Comparison of ENCODE assay signal across 30 cellular contexts in genomic region chr7:74056096-74056915, GRCh38. TPM values are rescaled to one million over a fixed set of nuclear protein-coding genes. Genes with fewer than 3 reads are reported as not detected.
DNase-seq lines count a peak whose midpoint lies in the region; ATAC-seq and TF ChIP-seq lines count a peak whose summit lies in the region.
"Had no signal": no experiment of that assay in that cellular context is flagged by ENCODE, and none has a peak within 500 bp of the region (broad histone marks: within the 10 kb centered on the region; RNA-seq: fewer than 3 reads in every experiment).

No MANE protein-coding gene starts in this region.

- no peaks in the 10 kb centered on the region for H3K4me1 Mint-ChIP-seq in activated CD4-positive, alpha-beta T cell treated with anti-CD3 and anti-CD28 coated beads, Interleukin-2, amount 10 ng/mL, durations not matched to agents 7 days and 5 days

- H4K20me1 ChIP-seq in osteoblast (ENCODE audit: insufficient read depth, low read length): no peaks in the 10 kb centered on the region

- peaks cover 6% of the 10 kb centered on the region for H3K27me3 Mint-ChIP-seq in activated CD4-positive, alpha-beta T cell treated with anti-CD3 and anti-CD28 coated beads, Interleukin-2, amount 10 ng/mL, durations not matched to agents 7 days and 5 days

- no peaks in the 10 kb centered on the region for H3K4me1 ChIP-seq in right cardiac atrium (ENCODE audit: control insufficient read depth, insufficient read depth, low read length)
- H3K4me1 ChIP-seq in osteoblast (ENCODE audit: insufficient read depth, low read length): no peaks in the 10 kb centered on the region
- H3K4me1 ChIP-seq in esophagus squamous epithelium: peaks cover 0 to 46% (median 16%) of the 10 kb centered on the region in 3 donors
- H3K4me1 ChIP-seq: SJCRH30 had no signal

- H3K79me2 ChIP-seq in osteoblast (ENCODE audit: insufficient read depth, low read length): no peaks in the 10 kb centered on the region

- no peak overlapping the region for H3K27ac Mint-ChIP-seq in activated CD4-positive, alpha-beta T cell treated with anti-CD3 and anti-CD28 coated beads, Interleukin-2, amount 10 ng/mL, durations not matched to agents 7 days and 5 days

- no peak overlapping the region for H3K4me3 Mint-ChIP-seq in activated CD4-positive, alpha-beta T cell treated with anti-CD3 and anti-CD28 coated beads, Interleukin-2, amount 10 ng/mL, durations not matched to agents 7 days and 5 days

- H3K4me2 ChIP-seq in osteoblast (ENCODE audit: insufficient read depth, low read length): no peak overlapping the region
- H3K4me2 ChIP-seq: PC-9 had no signal

- H3K4me3 ChIP-seq in right cardiac atrium (ENCODE audit: low read length) (no peak overlapping the region), osteoblast (ENCODE audit: insufficient read depth, low read length) (no peak overlapping the region), esophagus squamous epithelium (no peak overlapping the region)
- H3K4me3 ChIP-seq: MG63, PC-9, SJCRH30 had no signal

- POLR2A ChIA-PET in activated CD4-positive, alpha-beta T cell treated with anti-CD3 and anti-CD28 coated beads, Interleukin-2, amount 10 ng/mL, durations not matched to agents 7 days and 5 days (lab: Charles Lee): no interaction called here

- H3K9me3 ChIP-seq in right cardiac atrium (ENCODE audit: control insufficient read depth, low read length) (no peaks in the 10 kb centered on the region), osteoblast (ENCODE audit: low read depth, low read length) (no peaks in the 10 kb centered on the region), esophagus squamous epithelium (no peaks in the 10 kb centered on the region)
- H3K9me3 ChIP-seq: MG63, SJCRH30 had no signal

- no peaks in the 10 kb centered on the region for H3K36me3 Mint-ChIP-seq in activated CD4-positive, alpha-beta T cell treated with anti-CD3 and anti-CD28 coated beads, Interleukin-2, amount 10 ng/mL, durations not matched to agents 7 days and 5 days (ENCODE audit: low read depth)

- H3K36me3 ChIP-seq in osteoblast (ENCODE audit: insufficient read depth, low read length) (no peaks in the 10 kb centered on the region), esophagus squamous epithelium (peaks cover 0 to 80% (median 5%) of the 10 kb centered on the region in 3 donors)
- H3K36me3 ChIP-seq: MG63 had no signal

- WGBS in right cardiac atrium: 83% methylated on average over 26 of the region's 26 CpGs
- WGBS in esophagus squamous epithelium, 2 donors: 76 to 88% methylated on average over 7 to 12 of the region's 26 CpGs

- TF ChIP-seq POLR2A in esophagus squamous epithelium (IDR thresholded peaks at IDR 0.05): no peak

- no peaks in the 10 kb centered on the region for H3K9me3 Mint-ChIP-seq in activated CD4-positive, alpha-beta T cell treated with anti-CD3 and anti-CD28 coated beads, Interleukin-2, amount 10 ng/mL, durations not matched to agents 7 days and 5 days

- TF ChIP-seq CTCF in osteoblast (IDR thresholded peaks at IDR 0.05; ENCODE audit: extremely low read depth, low read depth, low read length): no peak
- TF ChIP-seq CTCF in esophagus squamous epithelium (IDR thresholded peaks at IDR 0.05): no peak

- CTCF ChIA-PET in activated CD4-positive, alpha-beta T cell treated with anti-CD3 and anti-CD28 coated beads, Interleukin-2, amount 10 ng/mL, durations not matched to agents 7 days and 5 days (lab: Charles Lee): interaction anchor here (0.6 to 1.5 kb wide), 2 partner anchors 14 to 32 kb away, joined by 3 read pairs; no protein-coding TSS in a partner anchor

- H3K27me3 ChIP-seq in right cardiac atrium (ENCODE audit: control insufficient read depth, insufficient read depth): no peaks in the 10 kb centered on the region
- no peaks in the 10 kb centered on the region for H3K27me3 ChIP-seq in osteoblast (ENCODE audit: insufficient read depth, low read length)
- H3K27me3 ChIP-seq in esophagus squamous epithelium: no peaks in the 10 kb centered on the region
- H3K27me3 ChIP-seq: MG63, SJCRH30 had no signal

- no peak overlapping the region for H2AFZ ChIP-seq in osteoblast (ENCODE audit: low read length)
- H2AFZ ChIP-seq: PC-9 had no signal

- peak in 2 of 3 donors; percentile 18 to 55 for DNase-seq in right cardiac atrium
- no peak for DNase-seq in cardiac septum (ENCODE audit: low spot score)
- DNase-seq in epidermal melanocyte (ENCODE audit: insufficient read length, low spot score): peak; percentile 4
- DNase-seq in osteoblast (ENCODE audit: insufficient read length, low spot score, missing footprints): peak; percentile 83
- no peak for DNase-seq in OCI-M2 (lab: John Stamatoyannopoulos, UW; ENCODE audit: unreplicated experiment)
- DNase-seq in HPDE6-E6E7 (ENCODE audit: extremely low spot score): no peak
- no peak for DNase-seq in activated CD4-positive, alpha-beta T cell treated with anti-CD3 and anti-CD28 coated beads, Interleukin-2, amount 10 ng/mL, durations not matched to agents 7 days and 5 days
- DNase-seq in esophagus squamous epithelium (lab: John Stamatoyannopoulos, UW): no peak
- DNase-seq: ACHN; Calu3; DMS153; DND-41; GOT3; KG1; MG63; NCI-H1105 treated with DMSO at 0.1 percent for 48 hours; NCI-H146; NCI-H1930; NCI-H2107; NCI-H446 treated with DMSO at 0.1 percent for 48 hours; NCI-H526; NCI-H82; NK-92 treated with Interleukin-12 subunit alpha and Interleukin-12 subunit beta, amount 100 ng/mL, for 24 hours; PC-9; SJCRH30 had no signal

- no peak for ATAC-seq in right cardiac atrium
- ATAC-seq: HCT116, Right ventricle myocardium inferior, SK-N-SH treated with all-trans-retinoic acid at 6 μM for 48 hours had no signal

- intact Hi-C loops in right cardiac atrium (cut with DNase I): no loop called here
- intact Hi-C loops in cardiac septum (cut with DNase I): no loop called here
- intact Hi-C loops in esophagus squamous epithelium (cut with DNase I): no loop called here

- H3K27ac ChIP-seq in right cardiac atrium (ENCODE audit: low read length) (no peak overlapping the region), osteoblast (ENCODE audit: low read depth, low read length) (no peak overlapping the region), esophagus squamous epithelium (no peak overlapping the region)
- H3K27ac ChIP-seq: 22Rv1, PC-9, SJCRH30 had no signal

RNA-seq across cellular contexts. Expression of gene LIMK1, which starts 27.3 kb away (rescaled TPM):
- total RNA-seq in right cardiac atrium (10 to 100 TPM; 10.4 to 13.5 (median 11.9) TPM), cardiac septum (13.6 TPM), osteoblast (46.7 and 48.9 TPM in 2 replicates), esophagus squamous epithelium (10 to 100 TPM in 3 of 4 donors, 1 to 10 TPM in 1; 8.0 to 13.2 (median 12.2) TPM)
- polyA plus RNA-seq in right cardiac atrium: 7.6 TPM
- total RNA-seq in activated CD4-positive, alpha-beta T cell treated with anti-CD3 and anti-CD28 coated beads, Interleukin-2, amount 10 ng/mL, durations not matched to agents 7 days and 5 days: 10 to 100 TPM; 16.0 to 16.2 TPM

RNA-seq across cellular contexts. Expression of gene ELN, which starts 28.3 kb away (rescaled TPM):
- total RNA-seq in right cardiac atrium: 100 to 1,000 TPM in 3 of 4 donors, 10 to 100 TPM in 1; 100.0 to 323 (median 120) TPM
- polyA plus RNA-seq in right cardiac atrium: 73.4 TPM
- 41.2 TPM for total RNA-seq in cardiac septum
- total RNA-seq in osteoblast: 69.1 and 113 TPM in 2 replicates
- not detected for total RNA-seq in activated CD4-positive, alpha-beta T cell treated with anti-CD3 and anti-CD28 coated beads, Interleukin-2, amount 10 ng/mL, durations not matched to agents 7 days and 5 days
- total RNA-seq in esophagus squamous epithelium: 100 to 1,000 TPM in 1 of 4 donors, 10 to 100 TPM in 2, 1 to 10 TPM in 1; 8.9 to 182 (median 20.3) TPM
- total RNA-seq: HT1080 had no signal

Comparison
In these comparisons a context has a peak if more than half of its experiments do, and no peak if none do; other contexts are left out.
1. DNase-seq: peak in right cardiac atrium (2 of 3), epidermal melanocyte (single experiment) and osteoblast (single experiment); none in cardiac septum (single experiment), OCI-M2 (single experiment), HPDE6-E6E7 (single experiment), activated CD4-positive, alpha-beta T cell treated with anti-CD3 and anti-CD28 coated beads, Interleukin-2, amount 10 ng/mL, durations not matched to agents 7 days and 5 days (single experiment) and esophagus squamous epithelium (single experiment).
2. RNA of gene ELN, which starts 28.3 kb away (total RNA-seq): 100.0 to 323 TPM in right cardiac atrium, 69.1 to 113 TPM in osteoblast, 41.2 TPM in cardiac septum (single experiment) and 8.9 to 182 TPM in esophagus squamous epithelium; not detected in activated CD4-positive, alpha-beta T cell treated with anti-CD3 and anti-CD28 coated beads, Interleukin-2, amount 10 ng/mL, durations not matched to agents 7 days and 5 days; every median in the first group is over 4 times any median in the second.